15 cellular contexts compared by ENCODE assay signal in the genomic region with DNA sequence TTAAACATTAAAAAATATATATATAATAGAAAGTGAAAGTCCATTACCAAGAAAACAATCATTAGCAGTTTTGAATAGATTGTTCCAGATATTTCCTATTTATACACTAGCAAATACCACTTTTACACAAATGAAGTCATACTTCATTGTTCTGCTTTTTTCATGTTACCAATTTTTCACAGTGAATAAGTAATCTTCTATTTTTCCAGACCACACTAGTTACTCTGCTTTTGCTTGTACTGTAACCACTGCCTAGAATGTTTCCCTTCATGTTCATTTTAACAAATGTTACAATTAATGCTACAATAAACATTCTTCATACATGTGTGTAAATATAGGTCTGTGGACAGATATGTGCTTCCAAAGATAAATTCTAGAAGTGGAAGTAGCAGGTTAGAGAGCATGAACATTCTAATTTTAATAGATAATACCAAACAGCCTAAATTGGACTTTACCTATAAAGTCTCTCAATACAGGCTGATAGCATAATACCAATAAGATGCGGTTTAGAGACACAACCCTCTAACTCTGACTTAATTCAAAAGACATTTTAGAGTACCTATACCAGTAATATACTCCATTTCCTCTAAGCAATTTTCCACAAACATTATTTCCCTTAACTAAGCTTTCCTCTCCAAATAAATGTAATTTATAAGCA. TPM values are rescaled to one million over a fixed set of nuclear protein-coding genes. Genes with fewer than 3 reads are reported as not detected.
A peak's percentile ranks its signal among the peaks of the same experiment; 100 is the strongest.
DNase-seq lines count a peak whose midpoint lies in the region; ATAC-seq and FAIRE-seq lines count a peak whose summit lies in the region.
"Had no signal": no experiment of that assay in that cellular context is flagged by ENCODE, and none has a peak within 500 bp of the region (broad histone marks: within the 10 kb centered on the region; RNA-seq: fewer than 3 reads in every experiment).

No MANE protein-coding gene starts in this region.

- H3K36me3 Mint-ChIP-seq in activated CD8-positive, alpha-beta memory T cell treated with anti-CD3 and anti-CD28 coated beads, Interleukin-2, amount 10 ng/mL, durations not matched to agents 7 days and 5 days: peaks cover 5% of the 10 kb centered on the region
- H3K36me3 Mint-ChIP-seq: activated naive CD4-positive, alpha-beta T cell treated with anti-CD3 and anti-CD28 coated beads, Interleukin-2, amount 50 U/mL, for 72 hours; WTC11 had no signal

- CTCF ChIA-PET in activated CD8-positive, alpha-beta memory T cell treated with anti-CD3 and anti-CD28 coated beads, Interleukin-2, amount 10 ng/mL, durations not matched to agents 7 days and 5 days (lab: Charles Lee): no interaction called here

- DNase-seq in urothelium cell line (ENCODE audit: low spot score) (no peak), DMS153 (lab: John Stamatoyannopoulos, UW) (no peak), T1000 (lab: John Stamatoyannopoulos, UW) (no peak)
- no peak for DNase-seq in activated CD8-positive, alpha-beta memory T cell treated with anti-CD3 and anti-CD28 coated beads, Interleukin-2, amount 10 ng/mL, durations not matched to agents 7 days and 5 days
- DNase-seq: DMS79 treated with DMSO at 0.1 percent for 48 hours, hippocampal formation, NCI-H2107 had no signal

- no peak overlapping the region for H3K4me3 Mint-ChIP-seq in activated CD8-positive, alpha-beta memory T cell treated with anti-CD3 and anti-CD28 coated beads, Interleukin-2, amount 10 ng/mL, durations not matched to agents 7 days and 5 days
- H3K4me3 Mint-ChIP-seq: WTC11 had no signal

- no peak overlapping the region for H3K27ac Mint-ChIP-seq in activated CD8-positive, alpha-beta memory T cell treated with anti-CD3 and anti-CD28 coated beads, Interleukin-2, amount 10 ng/mL, durations not matched to agents 7 days and 5 days

- FAIRE-seq in islet of Langerhans (lab: Jason Lieb, UNC) (peak; percentile 38), urothelium cell line (lab: Jason Lieb, UNC) (no peak)
- FAIRE-seq: HTR-8/SVneo had no signal

- H3K9me3 Mint-ChIP-seq in activated CD8-positive, alpha-beta memory T cell treated with anti-CD3 and anti-CD28 coated beads, Interleukin-2, amount 10 ng/mL, durations not matched to agents 7 days and 5 days (ENCODE audit: low read depth): no peaks in the 10 kb centered on the region
- H3K9me3 Mint-ChIP-seq: activated naive CD4-positive, alpha-beta T cell treated with anti-CD3 and anti-CD28 coated beads, Interleukin-2, amount 50 U/mL, for 72 hours; WTC11 had no signal

- peaks cover 6% of the 10 kb centered on the region for H3K4me1 Mint-ChIP-seq in activated CD8-positive, alpha-beta memory T cell treated with anti-CD3 and anti-CD28 coated beads, Interleukin-2, amount 10 ng/mL, durations not matched to agents 7 days and 5 days

- ATAC-seq in GM18861 (IDR thresholded peaks at IDR 0.05; ENCODE audit: unreplicated experiment): peak; percentile 50
- peak; percentile 63 for ATAC-seq in GM21723 (IDR thresholded peaks at IDR 0.05; ENCODE audit: unreplicated experiment)
- ATAC-seq in HG03457 (IDR thresholded peaks at IDR 0.05; ENCODE audit: unreplicated experiment): peak; percentile 45
- no peak for ATAC-seq in activated CD8-positive, alpha-beta memory T cell treated with anti-CD3 and anti-CD28 coated beads, Interleukin-2, amount 10 ng/mL, durations not matched to agents 7 days and 5 days
- ATAC-seq: sciatic nerve, WTC11 had no signal

- H3K27me3 Mint-ChIP-seq in activated CD8-positive, alpha-beta memory T cell treated with anti-CD3 and anti-CD28 coated beads, Interleukin-2, amount 10 ng/mL, durations not matched to agents 7 days and 5 days: no peaks in the 10 kb centered on the region

RNA-seq across cellular contexts. Expression of gene ITSN2, which starts 17.0 kb away (rescaled TPM):
- 10 to 100 TPM; 72.0 to 77.2 TPM for total RNA-seq in activated CD8-positive, alpha-beta memory T cell treated with anti-CD3 and anti-CD28 coated beads, Interleukin-2, amount 10 ng/mL, durations not matched to agents 7 days and 5 days
